Comparison of ENCODE assay signal across 10 cellular contexts in the genomic region with DNA sequence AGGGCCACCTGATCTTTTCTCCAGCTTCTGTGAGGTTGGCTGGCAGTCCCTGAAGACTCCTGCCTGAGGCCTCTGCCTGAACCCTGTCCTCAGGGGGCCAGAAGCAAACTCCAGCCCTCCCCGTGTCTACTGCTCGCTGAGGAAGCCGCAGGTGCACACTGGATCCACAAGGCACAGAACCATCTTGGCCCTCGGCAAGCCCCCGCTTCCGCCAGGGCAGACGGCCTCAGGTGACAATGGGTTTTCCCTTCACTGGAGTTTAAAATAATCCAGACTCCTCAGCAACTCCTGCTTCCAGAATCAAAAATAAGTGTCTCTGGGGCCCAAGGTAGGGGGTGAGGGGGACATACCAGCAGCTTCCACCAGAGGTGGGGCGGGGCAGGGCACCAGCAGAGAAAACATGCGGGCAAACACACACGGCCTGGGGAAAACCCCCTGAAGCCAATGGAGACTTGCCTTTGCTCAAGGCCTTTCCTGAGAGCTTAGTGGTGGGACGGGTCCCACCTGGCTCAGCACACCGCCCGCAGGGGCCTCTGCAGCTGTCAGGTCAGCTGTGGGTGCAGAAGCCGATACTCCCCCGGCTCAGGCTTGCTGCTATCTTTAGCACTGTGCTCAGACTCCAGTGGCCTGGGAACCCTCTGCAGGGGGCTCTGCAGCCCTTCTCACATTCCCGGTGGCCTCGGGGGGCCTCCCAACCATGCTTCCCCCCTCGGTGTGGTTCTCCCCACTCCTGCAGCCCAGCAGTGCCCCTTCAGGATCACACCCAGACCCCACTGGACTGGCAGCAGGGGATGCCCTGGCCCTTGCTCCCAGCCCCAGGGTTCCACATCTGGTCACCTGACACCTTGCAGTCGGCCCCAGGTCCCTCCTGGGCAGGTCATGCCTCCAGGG. TPM values are rescaled to one million over a fixed set of nuclear protein-coding genes. Genes with fewer than 3 reads are reported as not detected.
DNase-seq lines count a peak whose midpoint lies in the region; ATAC-seq, FAIRE-seq and TF ChIP-seq lines count a peak whose summit lies in the region.
"Had no signal": no experiment of that assay in that cellular context is flagged by ENCODE, and none has a peak within 500 bp of the region (broad histone marks: within the 10 kb centered on the region; RNA-seq: fewer than 3 reads in every experiment).

No MANE protein-coding gene starts in this region.

- CTCF ChIA-PET in GM12878 (lab: Yijun Ruan, JAX): interaction anchor here (0.9 to 2.3 kb wide), 5 partner anchors 8 to 311 kb away, joined by 3 to 8 read pairs (median 4); a partner anchor contains a TSS

- H3K27ac ChIP-seq in GM12878 (ENCODE audit: control insufficient read depth, insufficient read depth): peak overlapping the region; percentile 92

- H3K9me3 Mint-ChIP-seq in stimulated activated naive CD8-positive, alpha-beta T cell treated with anti-CD3 and anti-CD28 coated beads, Interleukin-15, Interleukin-2, amounts not matched to agents 100 ng/mL and 50 ng/mL, for 24 hours: no peaks in the 10 kb centered on the region

- BruUV-seq in GM12878 (replicated peaks; lab: Mats Ljungman, UMichigan): TSS peak; percentile 78

- H3K4me3 Mint-ChIP-seq in stimulated activated naive CD8-positive, alpha-beta T cell treated with anti-CD3 and anti-CD28 coated beads, Interleukin-15, Interleukin-2, amounts not matched to agents 100 ng/mL and 50 ng/mL, for 24 hours: peak overlapping the region; percentile 91

- in situ Hi-C loops in GM12878 (cut with MboI): no loop called here

- 6% methylated on average over 19 of the region's 19 CpGs for WGBS in GM12878 (ENCODE audit: insufficient coverage, insufficient replicate concordance, low lambda C conversion rate, missing lambda C conversion rate)

- peak; percentile 71 for FAIRE-seq in GM12878 (lab: Jason Lieb, UNC)

- SMC1A ChIA-PET in GM12878 (lab: Charles Lee; ENCODE audit: uncharacterized antibody, unreplicated experiment): interaction anchor here (1.0 to 1.5 kb wide), 3 partner anchors 23 to 104 kb away, joined by 3 read pairs; no protein-coding TSS in a partner anchor

- no peak for TF ChIP-seq CTCF in GM12878 (IDR thresholded peaks at IDR 0.05 in 2 of 3, conservative IDR thresholded peaks at IDR 0.05 in 1 of 3; ENCODE audit: control insufficient read depth in 2 of 3, extremely low read depth in 1 of 3, insufficient read depth in 1 of 3, low read depth in 3 of 3, low read length in 3 of 3)

- no peaks in the 10 kb centered on the region for H3K27me3 ChIP-seq in GM12878 (replicated peaks in 1 of 2; ENCODE audit: control insufficient read depth in 2 of 2, insufficient read depth in 2 of 2, low read length in 1 of 2)

- H3K36me3 Mint-ChIP-seq in stimulated activated naive CD8-positive, alpha-beta T cell treated with anti-CD3 and anti-CD28 coated beads, Interleukin-15, Interleukin-2, amounts not matched to agents 100 ng/mL and 50 ng/mL, for 24 hours (ENCODE audit: low read depth): peaks cover 18% of the 10 kb centered on the region

- no peaks in the 10 kb centered on the region for H3K9me3 ChIP-seq in GM12878 (replicated peaks; ENCODE audit: control insufficient read depth, insufficient read depth, low read length)

- no peaks in the 10 kb centered on the region for H4K20me1 ChIP-seq in GM12878 (ENCODE audit: control insufficient read depth, insufficient read depth)

- H3K9ac ChIP-seq in GM12878 (ENCODE audit: control insufficient read depth, insufficient read depth, low read length): peak overlapping the region; percentile 53

- ATAC-seq in stimulated activated naive CD8-positive, alpha-beta T cell treated with anti-CD3 and anti-CD28 coated beads, Interleukin-15, Interleukin-2, amounts not matched to agents 100 U/mL and 50 U/mL, for 24 hours: no peak
- ATAC-seq in HG03108 (IDR thresholded peaks at IDR 0.05; ENCODE audit: unreplicated experiment) (peak; percentile 32), GM12878 (peak; percentile 54)

- H3K27ac Mint-ChIP-seq in stimulated activated naive CD8-positive, alpha-beta T cell treated with anti-CD3 and anti-CD28 coated beads, Interleukin-15, Interleukin-2, amounts not matched to agents 100 ng/mL and 50 ng/mL, for 24 hours: peak overlapping the region; percentile 78

- peak overlapping the region; percentile 96 for H3K4me2 ChIP-seq in GM12878 (ENCODE audit: control insufficient read depth, insufficient read depth)

- no peak for DNase-seq in stimulated activated naive CD8-positive, alpha-beta T cell treated with anti-CD3 and anti-CD28 coated beads, Interleukin-15, Interleukin-2, amounts not matched to agents 100 U/mL and 50 U/mL, for 24 hours
- DNase-seq in GM12878 (ENCODE audit: low read depth, low spot score) (no peak), H4 (ENCODE audit: low spot score) (no peak), SK-N-DZ (ENCODE audit: low spot score) (no peak), C1 segment of cervical spinal cord (lab: John Stamatoyannopoulos, UW) (no peak), NCI-H748 treated with DMSO at 0.1 percent for 48 hours (lab: John Stamatoyannopoulos, UW) (no peak)
- DNase-seq: COR-L47, NCI-H2107 had no signal

- POLR2A ChIA-PET in GM12878 (lab: Charles Lee): interaction anchor here (0.5 to 2.6 kb wide), 5 partner anchors 12 to 246 kb away, joined by 4 to 14 read pairs (median 7); no protein-coding TSS in a partner anchor

- peaks cover 24% of the 10 kb centered on the region for H3K79me2 ChIP-seq in GM12878 (ENCODE audit: control insufficient read depth, insufficient read depth, low read length)

- TF ChIP-seq POLR2A in GM12878 (IDR thresholded peaks at IDR 0.05; ENCODE audit: low read depth, low read length): no peak

- no peaks in the 10 kb centered on the region for H3K27me3 Mint-ChIP-seq in stimulated activated naive CD8-positive, alpha-beta T cell treated with anti-CD3 and anti-CD28 coated beads, Interleukin-15, Interleukin-2, amounts not matched to agents 100 ng/mL and 50 ng/mL, for 24 hours

- RAD21 ChIA-PET in GM12878 (lab: Charles Lee; ENCODE audit: unreplicated experiment): interaction anchor here (0.7 to 1.3 kb wide), 6 partner anchors 12 to 311 kb away, joined by 3 to 5 read pairs (median 4); a partner anchor contains a TSS

- no peak for TF ChIP-seq EP300 in GM12878 (IDR thresholded peaks at IDR 0.05; ENCODE audit: borderline replicate concordance in 1 of 2, control insufficient read depth in 1 of 2, low read depth in 2 of 2, low read length in 2 of 2)

- peaks cover 4 to 7% of the 10 kb centered on the region in 2 experiments for H3K36me3 ChIP-seq in GM12878 (ENCODE audit: control insufficient read depth in 2 of 2, insufficient read depth in 2 of 2, low read length in 1 of 2)

- no peak for TF ChIP-seq RAD21 in GM12878 (IDR thresholded peaks at IDR 0.05; ENCODE audit: insufficient read depth, low read depth, low read length)

- peaks cover 38% of the 10 kb centered on the region for H3K4me1 ChIP-seq in GM12878 (ENCODE audit: control insufficient read depth, insufficient read depth, low read length)

- intact Hi-C loops in GM12878 (cut with micrococcal nuclease; ENCODE audit: unreplicated experiment): loop anchor here (2.0 to 10.0 kb wide), 4 partner anchors 23 to 431 kb away; a partner anchor contains a TSS

- H3K4me3 ChIP-seq in GM12878: peak overlapping the region; percentile 85

- H3K4me1 Mint-ChIP-seq in stimulated activated naive CD8-positive, alpha-beta T cell treated with anti-CD3 and anti-CD28 coated beads, Interleukin-15, Interleukin-2, amounts not matched to agents 100 ng/mL and 50 ng/mL, for 24 hours (ENCODE audit: low read depth): peaks cover 26% of the 10 kb centered on the region

- peak overlapping the region; percentile 34; the same call in 1 of the 2 replicates for H2AFZ ChIP-seq in GM12878 (ENCODE audit: control insufficient read depth, low read depth, low read length)

RNA-seq across cellular contexts. Expression of a gene that starts 1.9 kb away (rescaled TPM):
- 31.7 and 32.8 TPM in 2 replicates for total RNA-seq in GM12878 (2013; cell fraction: nucleolus; rRNA removed)
- total RNA-seq in GM12878 (2014; rRNA removed) (7.5 and 10.8 TPM in 2 replicates), GM12878 (2014; rRNA removed; fragmentation: Illumina TruSeq; extraction: Trizol) (5.9 and 7.0 TPM in 2 replicates), GM12878 (2021) (12.0 and 13.8 TPM in 2 replicates)
- 15.5 TPM for polyA plus RNA-seq in GM12878 (2011; ENCODE audit: low read depth)
- polyA plus RNA-seq in GM12878 (2011; rRNA removed) (8.2 and 13.6 TPM in 2 replicates), GM12878 (2014; fragmentation: Illumina TruSeq; extraction: Trizol) (3.3 and 6.1 TPM in 2 replicates), GM12878 (2014; fragmentation: Nextera tagmentation; extraction: Ambion mirVana) (1 to 10 TPM; 1.2 to 3.9 TPM), GM12878 (2014; rRNA removed) (8.7 and 11.9 TPM in 2 replicates), GM12878 (2016; fragmentation: Nextera tagmentation; extraction: Ambion mirVana) (1 to 10 TPM; 6.6 to 7.8 TPM)
- polyA plus RNA-seq in GM12878 (2011; cell fraction: cytosol; rRNA removed): 11.3 and 13.3 TPM in 2 replicates
- polyA plus RNA-seq in GM12878 (2011; cell fraction: nucleus; rRNA removed): 42.0 and 46.7 TPM in 2 replicates
- polyA plus RNA-seq in GM12878 (2012): 22.6 and 23.9 TPM in 2 replicates
- polyA minus RNA-seq in GM12878 (2011; rRNA and poly(A)+ RNA removed): 5.0 and 11.4 TPM in 2 replicates
- 3.4 and 5.7 TPM in 2 replicates for polyA minus RNA-seq in GM12878 (2011; cell fraction: cytosol; rRNA and poly(A)+ RNA removed)
- 16.8 and 27.2 TPM in 2 replicates for polyA minus RNA-seq in GM12878 (2011; cell fraction: nucleus; rRNA and poly(A)+ RNA removed)
- total RNA-seq in H4 (2014; rRNA removed; shearing (Covaris generic)): 7.4 and 13.8 TPM in 2 replicates
- 1.8 and 2.4 TPM in 2 replicates for polyA plus RNA-seq in SK-N-DZ (2014; cell fraction: cytosol; rRNA removed)
- 3.8 and 11.8 TPM in 2 replicates for polyA plus RNA-seq in SK-N-DZ (2014; cell fraction: nucleus; rRNA removed)

RNA-seq across cellular contexts. Expression of a gene that starts 2.1 kb away (rescaled TPM):
- total RNA-seq in GM12878 (2013; cell fraction: nucleolus; rRNA removed): 11.1 and 11.3 TPM in 2 replicates
- 406 and 453 TPM in 2 replicates for total RNA-seq in GM12878 (2014; rRNA removed)
- 565 and 627 TPM in 2 replicates for total RNA-seq in GM12878 (2014; rRNA removed; fragmentation: Illumina TruSeq; extraction: Trizol)
- 279 and 323 TPM in 2 replicates for total RNA-seq in GM12878 (2021)
- polyA plus RNA-seq in GM12878 (2011; ENCODE audit: low read depth): 98.1 TPM
- polyA plus RNA-seq in GM12878 (2011; rRNA removed): 350 and 373 TPM in 2 replicates
- 609 and 754 TPM in 2 replicates for polyA plus RNA-seq in GM12878 (2011; cell fraction: cytosol; rRNA removed)
- polyA plus RNA-seq in GM12878 (2011; cell fraction: nucleus; rRNA removed): 195 and 199 TPM in 2 replicates
- polyA plus RNA-seq in GM12878 (2012): 765 and 1,112 TPM in 2 replicates
- polyA plus RNA-seq in GM12878 (2014; fragmentation: Illumina TruSeq; extraction: Trizol): 77.3 and 359 TPM in 2 replicates
- 1,000 to 10,000 TPM; 1,956 to 2,374 TPM for polyA plus RNA-seq in GM12878 (2014; fragmentation: Nextera tagmentation; extraction: Ambion mirVana)
- 388 and 500 TPM in 2 replicates for polyA plus RNA-seq in GM12878 (2014; rRNA removed)
- polyA plus RNA-seq in GM12878 (2016; fragmentation: Nextera tagmentation; extraction: Ambion mirVana): 1,000 to 10,000 TPM in 1 of 2 experiments, 100 to 1,000 TPM in 1; 997 to 1,034 TPM
- polyA minus RNA-seq in GM12878 (2011; rRNA and poly(A)+ RNA removed): 105 and 133 TPM in 2 replicates
- polyA minus RNA-seq in GM12878 (2011; cell fraction: cytosol; rRNA and poly(A)+ RNA removed): 46.8 and 58.4 TPM in 2 replicates
- 24.5 and 32.9 TPM in 2 replicates for polyA minus RNA-seq in GM12878 (2011; cell fraction: nucleus; rRNA and poly(A)+ RNA removed)
- total RNA-seq in H4 (2014; rRNA removed; shearing (Covaris generic)): 193 and 272 TPM in 2 replicates
- 121 and 140 TPM in 2 replicates for polyA plus RNA-seq in SK-N-DZ (2014; cell fraction: cytosol; rRNA removed)
- 74.1 and 256 TPM in 2 replicates for polyA plus RNA-seq in SK-N-DZ (2014; cell fraction: nucleus; rRNA removed)

RNA-seq across cellular contexts. Expression of a gene that starts 12.7 kb away (rescaled TPM):
- total RNA-seq in GM12878 (2013; cell fraction: nucleolus; rRNA removed): not detected in 2 replicates
- total RNA-seq in GM12878 (2014; rRNA removed): 0.17 and 0.22 TPM in 2 replicates
- not detected in 2 replicates for total RNA-seq in GM12878 (2014; rRNA removed; fragmentation: Illumina TruSeq; extraction: Trizol)
- 0.74 and 0.85 TPM in 2 replicates for total RNA-seq in GM12878 (2021)
- polyA plus RNA-seq in GM12878 (2011; ENCODE audit: low read depth): not detected
- not detected in 2 replicates for polyA plus RNA-seq in GM12878 (2011; rRNA removed)
- not detected in 2 replicates for polyA plus RNA-seq in GM12878 (2011; cell fraction: cytosol; rRNA removed)
- polyA plus RNA-seq in GM12878 (2011; cell fraction: nucleus; rRNA removed): not detected in 2 replicates
- 0.60 and 0.62 TPM in 2 replicates for polyA plus RNA-seq in GM12878 (2012)
- 0.09 TPM in 1 of 2 replicates, not detected in the other for polyA plus RNA-seq in GM12878 (2014; fragmentation: Illumina TruSeq; extraction: Trizol)
- not detected for polyA plus RNA-seq in GM12878 (2014; fragmentation: Nextera tagmentation; extraction: Ambion mirVana)
- 0.09 and 0.24 TPM in 2 replicates for polyA plus RNA-seq in GM12878 (2014; rRNA removed)
- under 1 TPM; 0.14 to 0.19 TPM for polyA plus RNA-seq in GM12878 (2016; fragmentation: Nextera tagmentation; extraction: Ambion mirVana)
- polyA minus RNA-seq in GM12878 (2011; rRNA and poly(A)+ RNA removed): not detected in 2 replicates
- polyA minus RNA-seq in GM12878 (2011; cell fraction: cytosol; rRNA and poly(A)+ RNA removed): not detected in 2 replicates
- polyA minus RNA-seq in GM12878 (2011; cell fraction: nucleus; rRNA and poly(A)+ RNA removed): not detected in 2 replicates
- not detected in 2 replicates for total RNA-seq in H4 (2014; rRNA removed; shearing (Covaris generic))
- polyA plus RNA-seq in SK-N-DZ (2014; cell fraction: cytosol; rRNA removed): not detected in 2 replicates
- polyA plus RNA-seq in SK-N-DZ (2014; cell fraction: nucleus; rRNA removed): not detected in 2 replicates

RNA-seq across cellular contexts. Expression of a gene that starts 29.4 kb away (rescaled TPM):
- total RNA-seq in GM12878 (2013; cell fraction: nucleolus; rRNA removed): 137 and 138 TPM in 2 replicates
- total RNA-seq in GM12878 (2014; rRNA removed) (21.1 and 21.7 TPM in 2 replicates), GM12878 (2014; rRNA removed; fragmentation: Illumina TruSeq; extraction: Trizol) (15.0 and 15.4 TPM in 2 replicates), GM12878 (2021) (35.4 and 35.8 TPM in 2 replicates)
- 19.4 TPM for polyA plus RNA-seq in GM12878 (2011; ENCODE audit: low read depth)
- polyA plus RNA-seq in GM12878 (2011; rRNA removed) (43.8 and 45.9 TPM in 2 replicates), GM12878 (2014; fragmentation: Illumina TruSeq; extraction: Trizol) (11.9 and 15.6 TPM in 2 replicates), GM12878 (2014; fragmentation: Nextera tagmentation; extraction: Ambion mirVana) (1 to 10 TPM; 2.2 to 4.5 TPM), GM12878 (2014; rRNA removed) (33.2 and 40.5 TPM in 2 replicates), GM12878 (2016; fragmentation: Nextera tagmentation; extraction: Ambion mirVana) (10 to 100 TPM; 14.3 to 16.2 TPM)
- 43.1 and 49.1 TPM in 2 replicates for polyA plus RNA-seq in GM12878 (2011; cell fraction: cytosol; rRNA removed)
- 236 and 252 TPM in 2 replicates for polyA plus RNA-seq in GM12878 (2011; cell fraction: nucleus; rRNA removed)
- 22.8 and 29.1 TPM in 2 replicates for polyA plus RNA-seq in GM12878 (2012)
- polyA minus RNA-seq in GM12878 (2011; rRNA and poly(A)+ RNA removed): 54.2 and 58.7 TPM in 2 replicates
- polyA minus RNA-seq in GM12878 (2011; cell fraction: cytosol; rRNA and poly(A)+ RNA removed): 22.6 and 24.6 TPM in 2 replicates
- 60.6 and 74.2 TPM in 2 replicates for polyA minus RNA-seq in GM12878 (2011; cell fraction: nucleus; rRNA and poly(A)+ RNA removed)
- total RNA-seq in H4 (2014; rRNA removed; shearing (Covaris generic)): 26.1 and 42.5 TPM in 2 replicates
- 29.2 and 44.3 TPM in 2 replicates for polyA plus RNA-seq in SK-N-DZ (2014; cell fraction: cytosol; rRNA removed)
- polyA plus RNA-seq in SK-N-DZ (2014; cell fraction: nucleus; rRNA removed): 129 and 164 TPM in 2 replicates

RNA-seq across cellular contexts. Expression of a gene that starts 50.9 kb away (rescaled TPM):
- total RNA-seq in GM12878 (2013; cell fraction: nucleolus; rRNA removed): not detected in 2 replicates
- total RNA-seq in GM12878 (2014; rRNA removed): 4.5 and 6.4 TPM in 2 replicates
- 4.8 and 6.1 TPM in 2 replicates for total RNA-seq in GM12878 (2014; rRNA removed; fragmentation: Illumina TruSeq; extraction: Trizol)
- total RNA-seq in GM12878 (2021): 3.5 and 5.6 TPM in 2 replicates
- polyA plus RNA-seq in GM12878 (2011; ENCODE audit: low read depth): 3.9 TPM
- 1.8 and 3.6 TPM in 2 replicates for polyA plus RNA-seq in GM12878 (2011; rRNA removed)
- polyA plus RNA-seq in GM12878 (2011; cell fraction: cytosol; rRNA removed): 3.9 TPM in 2 replicates
- 1.6 and 2.3 TPM in 2 replicates for polyA plus RNA-seq in GM12878 (2011; cell fraction: nucleus; rRNA removed)
- 9.1 and 13.2 TPM in 2 replicates for polyA plus RNA-seq in GM12878 (2012)
- 1.9 and 4.3 TPM in 2 replicates for polyA plus RNA-seq in GM12878 (2014; fragmentation: Illumina TruSeq; extraction: Trizol)
- 1 to 10 TPM; 2.6 to 4.1 TPM for polyA plus RNA-seq in GM12878 (2014; fragmentation: Nextera tagmentation; extraction: Ambion mirVana)
- polyA plus RNA-seq in GM12878 (2014; rRNA removed): 3.5 and 4.5 TPM in 2 replicates
- 1 to 10 TPM; 3.1 to 6.4 TPM for polyA plus RNA-seq in GM12878 (2016; fragmentation: Nextera tagmentation; extraction: Ambion mirVana)
- 4.1 and 4.5 TPM in 2 replicates for polyA minus RNA-seq in GM12878 (2011; rRNA and poly(A)+ RNA removed)
- polyA minus RNA-seq in GM12878 (2011; cell fraction: cytosol; rRNA and poly(A)+ RNA removed): 3.5 and 4.1 TPM in 2 replicates
- 0.24 and 2.0 TPM in 2 replicates for polyA minus RNA-seq in GM12878 (2011; cell fraction: nucleus; rRNA and poly(A)+ RNA removed)
- total RNA-seq in H4 (2014; rRNA removed; shearing (Covaris generic)): 1.9 TPM in 1 of 2 replicates, not detected in the other
- 3.5 and 7.5 TPM in 2 replicates for polyA plus RNA-seq in SK-N-DZ (2014; cell fraction: cytosol; rRNA removed)
- 1.8 and 9.4 TPM in 2 replicates for polyA plus RNA-seq in SK-N-DZ (2014; cell fraction: nucleus; rRNA removed)
